ENCODE assay signal across 8 cellular contexts in the genomic region with DNA sequence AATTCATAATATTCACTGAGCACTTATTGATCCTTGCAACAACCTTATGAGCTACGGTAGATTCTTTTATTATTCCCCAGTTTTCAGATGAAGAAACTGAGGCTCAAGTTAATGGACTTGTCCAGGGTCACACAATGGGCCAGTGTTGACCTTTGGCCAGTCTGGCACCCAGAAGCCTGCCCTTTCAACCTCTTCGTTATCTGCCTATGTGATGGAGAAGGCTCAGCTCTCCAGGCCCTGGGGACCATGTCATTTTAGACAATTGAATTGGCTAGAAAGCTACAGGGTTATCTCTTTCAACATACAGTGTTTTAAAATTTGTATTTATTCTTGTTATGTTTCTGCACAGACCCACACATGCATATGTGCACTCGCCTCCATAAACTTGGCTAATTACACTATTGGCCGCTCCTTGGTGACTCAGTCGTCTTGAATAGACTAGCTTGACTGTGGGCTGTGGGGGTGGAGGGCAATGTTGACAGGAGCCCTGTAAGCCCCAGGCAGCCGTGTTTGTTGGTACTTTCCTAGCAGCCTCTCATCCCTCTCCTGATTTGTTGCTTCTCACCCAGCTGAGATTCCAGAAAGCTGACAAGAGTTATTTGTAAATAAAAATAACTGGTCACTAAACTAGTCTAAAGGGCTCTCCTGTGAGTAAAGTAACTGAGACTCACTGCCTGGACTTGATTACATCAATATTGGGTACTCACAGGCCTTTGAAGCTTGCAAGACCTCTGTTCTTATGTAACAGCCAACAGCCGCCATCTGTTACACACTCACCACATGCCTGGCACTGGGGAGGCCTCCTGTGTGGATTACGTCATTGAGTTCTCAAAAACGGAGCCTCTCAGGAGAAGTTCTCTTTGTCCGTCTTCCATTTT. TPM values are rescaled to one million over a fixed set of nuclear protein-coding genes. Genes with fewer than 3 reads are reported as not detected.
DNase-seq lines count a peak whose midpoint lies in the region; ATAC-seq and TF ChIP-seq lines count a peak whose summit lies in the region.

No MANE protein-coding gene starts in this region.

- no peaks in the 10 kb centered on the region for H3K9me2 ChIP-seq in hepatocyte (replicated peaks; ENCODE audit: insufficient read depth)

- H2AFZ ChIP-seq in hepatocyte, result no peak overlapping the region

- no peak for ATAC-seq in HG03354 (IDR thresholded peaks at IDR 0.05; ENCODE audit: poor library complexity, severe bottlenecking, unreplicated experiment)

- H3K36me3 ChIP-seq in adrenal gland (replicated peaks in 1 of 2) (no peaks in the 10 kb centered on the region), hepatocyte (replicated peaks; ENCODE audit: insufficient read depth, low read depth) (no peaks in the 10 kb centered on the region), stomach smooth muscle (ENCODE audit: control insufficient read depth in 2 of 2, insufficient read depth in 2 of 2, low read length in 2 of 2) (no peaks in the 10 kb centered on the region)

- H3K79me2 ChIP-seq in hepatocyte, result peaks cover 4% of the 10 kb centered on the region

- no peak for TF ChIP-seq POLR2A in adrenal gland (IDR thresholded peaks at IDR 0.05)

- no peaks in the 10 kb centered on the region for H3K27me3 ChIP-seq in adrenal gland
- H3K27me3 ChIP-seq in hepatocyte, result no peaks in the 10 kb centered on the region
- no peaks in the 10 kb centered on the region for H3K27me3 ChIP-seq in stomach smooth muscle (ENCODE audit: control insufficient read depth in 1 of 2, insufficient read depth in 2 of 2, low read length in 2 of 2)

- intact Hi-C loops in adrenal gland (cut with DNase I), result loop anchor here in 1 of 2 donors (5.0 kb wide), 1 partner anchor 56 kb away; no protein-coding TSS in a partner anchor

- peak overlapping the region; percentile 4 to 29 for H3K9ac ChIP-seq in stomach smooth muscle (ENCODE audit: low read length in 2 of 2)

- WGBS in adrenal gland, 4 donors, result 84 to 88% (median 86%) methylated on average over 10 of the region's 10 CpGs
- 64% methylated on average over 10 of the region's 10 CpGs for WGBS in hepatocyte (ENCODE audit: low lambda C conversion rate, missing lambda C conversion rate)

- DNase-seq in Kasumi-1 (lab: John Stamatoyannopoulos, UW) (peak; percentile 64 to 69), adrenal gland (peak in 4 of 7 donors; percentile 32 to 91 (median 39)), hepatocyte (ENCODE audit: low spot score) (peak; percentile 75), NCI-H1436 treated with DMSO at 0.1 percent for 48 hours (lab: John Stamatoyannopoulos, UW) (no peak), NCI-H748 (lab: John Stamatoyannopoulos, UW; ENCODE audit: unreplicated experiment) (no peak), GM20000 (ENCODE audit: low spot score) (no peak)

- H3K4me1 ChIP-seq in adrenal gland (replicated peaks in 1 of 2) (peaks cover 0 to 19% of the 10 kb centered on the region in 2 donors), hepatocyte (ENCODE audit: insufficient read depth) (peaks cover 50% of the 10 kb centered on the region), stomach smooth muscle (ENCODE audit: control insufficient read depth, insufficient read depth, low read length) (peaks cover 65% of the 10 kb centered on the region)

- H4K20me1 ChIP-seq in hepatocyte (ENCODE audit: insufficient read depth, poor library complexity, severe bottlenecking), result no peaks in the 10 kb centered on the region

- TF ChIP-seq CTCF in adrenal gland (IDR thresholded peaks at IDR 0.05) (no peak), hepatocyte (IDR thresholded peaks at IDR 0.05; ENCODE audit: poor library complexity) (no peak), GM20000 (IDR thresholded peaks at IDR 0.05; ENCODE audit: extremely low read depth, missing control alignments) (no peak)

- no peak overlapping the region for H3K4me2 ChIP-seq in hepatocyte

- H3K4me3 ChIP-seq in adrenal gland (no peak overlapping the region), hepatocyte (no peak overlapping the region), stomach smooth muscle (ENCODE audit: low read length in 2 of 2) (no peak overlapping the region)

- H3K9me3 ChIP-seq in adrenal gland (replicated peaks in 1 of 3) (no peaks in the 10 kb centered on the region), hepatocyte (ENCODE audit: low read depth) (no peaks in the 10 kb centered on the region), stomach smooth muscle (ENCODE audit: control insufficient read depth in 2 of 2, low read length in 2 of 2) (no peaks in the 10 kb centered on the region)

- H3K27ac ChIP-seq in adrenal gland, result peak overlapping the region in 2 of 5 donors; percentile 53 to 66
- H3K27ac ChIP-seq in hepatocyte, result peak overlapping the region; percentile 70
- peak overlapping the region; percentile 93 for H3K27ac ChIP-seq in stomach smooth muscle (ENCODE audit: low read length)

RNA-seq across cellular contexts. Expression of gene ANGPTL2, which starts 8.5 kb away (rescaled TPM):
- 10 to 100 TPM in 7 of 8 donors, 1 to 10 TPM in 1; 9.7 to 32.6 (median 13.4) TPM for total RNA-seq in adrenal gland
- 10 to 100 TPM in 1 of 3 donors, 1 to 10 TPM in 2; 5.6 to 10.3 (median 8.4) TPM for polyA plus RNA-seq in adrenal gland
- total RNA-seq in hepatocyte, result 17.6 and 18.0 TPM in 2 replicates
- polyA plus RNA-seq in hepatocyte, result 25.6 and 28.6 TPM in 2 replicates

Comparison
In these comparisons a context has a peak if more than half of its experiments do, and no peak if none do; other contexts are left out.
1. DNase-seq: peak in Kasumi-1 (2 of 2), adrenal gland (4 of 7) and hepatocyte (single experiment); none in NCI-H1436 treated with DMSO at 0.1 percent for 48 hours (single experiment), NCI-H748 (single experiment) and GM20000 (single experiment).